ENCODE assay signal across 1 cellular context in genomic region chr9:91119679-91120078, GRCh38.
TF ChIP-seq lines count a peak whose summit lies in the region.

No MANE protein-coding gene starts in this region.

TF ChIP-seq in GM23338, 12 proteins besides CTCF, POLR2A, EP300 and RAD21 (continued from another document):
- TF ChIP-seq, protein P1, sequence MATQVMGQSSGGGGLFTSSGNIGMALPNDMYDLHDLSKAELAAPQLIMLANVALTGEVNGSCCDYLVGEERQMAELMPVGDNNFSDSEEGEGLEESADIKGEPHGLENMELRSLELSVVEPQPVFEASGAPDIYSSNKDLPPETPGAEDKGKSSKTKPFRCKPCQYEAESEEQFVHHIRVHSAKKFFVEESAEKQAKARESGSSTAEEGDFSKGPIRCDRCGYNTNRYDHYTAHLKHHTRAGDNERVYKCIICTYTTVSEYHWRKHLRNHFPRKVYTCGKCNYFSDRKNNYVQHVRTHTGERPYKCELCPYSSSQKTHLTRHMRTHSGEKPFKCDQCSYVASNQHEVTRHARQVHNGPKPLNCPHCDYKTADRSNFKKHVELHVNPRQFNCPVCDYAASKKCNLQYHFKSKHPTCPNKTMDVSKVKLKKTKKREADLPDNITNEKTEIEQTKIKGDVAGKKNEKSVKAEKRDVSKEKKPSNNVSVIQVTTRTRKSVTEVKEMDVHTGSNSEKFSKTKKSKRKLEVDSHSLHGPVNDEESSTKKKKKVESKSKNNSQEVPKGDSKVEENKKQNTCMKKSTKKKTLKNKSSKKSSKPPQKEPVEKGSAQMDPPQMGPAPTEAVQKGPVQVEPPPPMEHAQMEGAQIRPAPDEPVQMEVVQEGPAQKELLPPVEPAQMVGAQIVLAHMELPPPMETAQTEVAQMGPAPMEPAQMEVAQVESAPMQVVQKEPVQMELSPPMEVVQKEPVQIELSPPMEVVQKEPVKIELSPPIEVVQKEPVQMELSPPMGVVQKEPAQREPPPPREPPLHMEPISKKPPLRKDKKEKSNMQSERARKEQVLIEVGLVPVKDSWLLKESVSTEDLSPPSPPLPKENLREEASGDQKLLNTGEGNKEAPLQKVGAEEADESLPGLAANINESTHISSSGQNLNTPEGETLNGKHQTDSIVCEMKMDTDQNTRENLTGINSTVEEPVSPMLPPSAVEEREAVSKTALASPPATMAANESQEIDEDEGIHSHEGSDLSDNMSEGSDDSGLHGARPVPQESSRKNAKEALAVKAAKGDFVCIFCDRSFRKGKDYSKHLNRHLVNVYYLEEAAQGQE (IDR thresholded peaks at IDR 0.05; ENCODE audit: unreplicated experiment), result no peak
